Comparison of ENCODE assay signal across 8 cellular contexts in genomic region chr5:14143509-14143842, GRCh38. TPM values are rescaled to one million over a fixed set of nuclear protein-coding genes. Genes with fewer than 3 reads are reported as not detected.
A peak's percentile ranks its signal among the peaks of the same experiment; 100 is the strongest.
DNase-seq lines count a peak whose midpoint lies in the region; ATAC-seq and TF ChIP-seq lines count a peak whose summit lies in the region.

No MANE protein-coding gene starts in this region.

- no peaks in the 10 kb centered on the region for H3K36me3 ChIP-seq in suprapubic skin

- peak; percentile 5 for ATAC-seq in GM21423 (IDR thresholded peaks at IDR 0.05; ENCODE audit: unreplicated experiment)

- H3K27ac Mint-ChIP-seq in IgD-negative memory B cell = peak overlapping the region in 2 of 3 donors; percentile 96 to 97

- H3K27me3 Mint-ChIP-seq in IgD-negative memory B cell = no peaks in the 10 kb centered on the region

- H3K4me1 Mint-ChIP-seq in IgD-negative memory B cell = peaks cover 25 to 38% (median 26%) of the 10 kb centered on the region in 3 donors

- POLR2A ChIA-PET in AG04450 (lab: Yijun Ruan, JAX) = interaction anchor here (0.6 to 2.9 kb wide), 10 partner anchors 13 to 149 kb away, joined by 3 to 12 read pairs (median 6); no protein-coding TSS in a partner anchor

- H3K36me3 Mint-ChIP-seq in IgD-negative memory B cell = no peaks in the 10 kb centered on the region

- H3K4me1 ChIP-seq in suprapubic skin = peaks cover 41% of the 10 kb centered on the region

- H3K9me3 ChIP-seq in AG04450 (ENCODE audit: control insufficient read depth, insufficient read depth, low read length) (peaks cover 4% of the 10 kb centered on the region; the same call in 1 of the 2 replicates), suprapubic skin (no peaks in the 10 kb centered on the region)

- TF ChIP-seq POLR2A in suprapubic skin (IDR thresholded peaks at IDR 0.05) = no peak

- peak overlapping the region in 1 of 4 donors; percentile 95 for H3K4me3 Mint-ChIP-seq in IgD-negative memory B cell

- no peaks in the 10 kb centered on the region for H3K9me3 Mint-ChIP-seq in IgD-negative memory B cell

- no CpG with 5 or more reads among the region's 65 CpGs for WGBS in suprapubic skin

- H3K4me3 ChIP-seq in AG04450 (ENCODE audit: low read depth, low read length) (peak overlapping the region; percentile 84), fibroblast of villous mesenchyme (ENCODE audit: low read depth, low read length) (peak overlapping the region; percentile 97), suprapubic skin (peak overlapping the region; percentile 76)

- no peak for TF ChIP-seq EP300 in suprapubic skin (IDR thresholded peaks at IDR 0.05)

- H3K27ac ChIP-seq in AG04450 (ENCODE audit: low read depth, low read length) = no peak overlapping the region
- peak overlapping the region; percentile 94 for H3K27ac ChIP-seq in suprapubic skin

- TF ChIP-seq CTCF in AG04450 (IDR thresholded peaks at IDR 0.05; ENCODE audit: low read depth, low read length) (no peak), fibroblast of villous mesenchyme (IDR thresholded peaks at IDR 0.05; ENCODE audit: insufficient read depth, low read depth, low read length) (no peak), suprapubic skin (IDR thresholded peaks at IDR 0.05) (no peak)

- DNase-seq in AG04450 (ENCODE audit: low read depth, low spot score) (no peak), fibroblast of villous mesenchyme (ENCODE audit: low read depth) (no peak), suprapubic skin (ENCODE audit: low spot score in 2 of 2) (no peak), SKM-1 treated with dmso at 0.1 percent for 144 hours (lab: John Stamatoyannopoulos, UW; ENCODE audit: unreplicated experiment) (no peak), foreskin melanocyte (no peak), CD1c-positive myeloid dendritic cell (ENCODE audit: extremely low spot score) (no peak)

- no peaks in the 10 kb centered on the region for H3K27me3 ChIP-seq in AG04450 (ENCODE audit: control insufficient read depth, insufficient read depth, low read length)
- no peaks in the 10 kb centered on the region for H3K27me3 ChIP-seq in suprapubic skin

- CTCF ChIA-PET in AG04450 (lab: Charles Lee) = interaction anchor here (0.7 to 1.8 kb wide), 4 partner anchors 12 to 231 kb away, joined by 3 to 6 read pairs (median 4); no protein-coding TSS in a partner anchor

RNA-seq across cellular contexts. Expression of gene TRIO, which starts 0.3 kb away (rescaled TPM):
- polyA plus RNA-seq in AG04450 (2011; rRNA removed) (268 TPM in 2 replicates), IgD-negative memory B cell (8.5 TPM)
- polyA minus RNA-seq in AG04450 (2011; rRNA and poly(A)+ RNA removed) = 933 and 1,222 TPM in 2 replicates
- total RNA-seq in fibroblast of villous mesenchyme (366 and 410 TPM in 2 replicates), suprapubic skin (100 to 1,000 TPM in 1 of 4 donors, 10 to 100 TPM in 3; 62.7 to 159 (median 70.4) TPM)
